In genomic region chr12:61367281-61367785, GRCh38 we compare ENCODE assay signal across 1 cellular context.
TF ChIP-seq lines count a peak whose summit lies in the region.

No MANE protein-coding gene starts in this region.

TF ChIP-seq in H1, 55 proteins besides CTCF, POLR2A, EP300 and RAD21 (continued from another document):
- TF ChIP-seq E2F6 (IDR thresholded peaks at IDR 0.05), result no peak
- no peak for TF ChIP-seq MAFK (IDR thresholded peaks at IDR 0.05; ENCODE audit: low read depth, low read length)
- no peak for TF ChIP-seq MAX (IDR thresholded peaks at IDR 0.05)
- peak; percentile 37; the same call in 1 of the 2 replicates for TF ChIP-seq CEBPB (IDR thresholded peaks at IDR 0.05; ENCODE audit: low read depth, low read length)
- TF ChIP-seq CHD7 (IDR thresholded peaks at IDR 0.05; ENCODE audit: insufficient replicate concordance, low read length), result no peak
